Comparison of ENCODE assay signal across 8 cellular contexts in genomic region chr16:53518550-53519416, GRCh38. TPM values are rescaled to one million over a fixed set of nuclear protein-coding genes. Genes with fewer than 3 reads are reported as not detected.
DNase-seq lines count a peak whose midpoint lies in the region; ATAC-seq and TF ChIP-seq lines count a peak whose summit lies in the region.

No MANE protein-coding gene starts in this region.

- TF ChIP-seq CTCF in IMR-90 (conservative IDR thresholded peaks at IDR 0.05; ENCODE audit: low read depth, low read length) (no peak), fibroblast of villous mesenchyme (IDR thresholded peaks at IDR 0.05; ENCODE audit: insufficient read depth, low read depth, low read length) (no peak), mesothelial cell of epicardium (IDR thresholded peaks at IDR 0.05; ENCODE audit: unreplicated experiment) (no peak)

- peak; percentile 98 for ATAC-seq in GM21390 (IDR thresholded peaks at IDR 0.05; ENCODE audit: unreplicated experiment)
- ATAC-seq in IMR-90 (ENCODE audit: low read depth): no peak

- intact Hi-C loops in IMR-90 (cut with micrococcal nuclease): loop anchor here (10.0 kb wide), 1 partner anchor 1324 kb away; no protein-coding TSS in a partner anchor

- H3K4me1 Mint-ChIP-seq in CD8-positive, alpha-beta memory T cell: peaks cover 59 to 68% (median 61%) of the 10 kb centered on the region in 3 donors
- H3K4me1 Mint-ChIP-seq in mesothelial cell of epicardium: peaks cover 19% of the 10 kb centered on the region

- peaks cover 0 to 2% of the 10 kb centered on the region in 2 donors for H3K27me3 Mint-ChIP-seq in CD8-positive, alpha-beta memory T cell
- no peaks in the 10 kb centered on the region for H3K27me3 Mint-ChIP-seq in mesothelial cell of epicardium (ENCODE audit: low read depth)

- no peak overlapping the region for H3K9ac ChIP-seq in IMR-90 (ENCODE audit: low read depth, low read length)

- H3K27ac ChIP-seq in CD8-positive, alpha-beta memory T cell (ENCODE audit: low read depth, low read length): peak overlapping the region; percentile 62
- H3K27ac ChIP-seq in IMR-90 (ENCODE audit: insufficient read depth, low read length): no peak overlapping the region

- no peak overlapping the region for H3K4me2 ChIP-seq in IMR-90 (ENCODE audit: low read depth, low read length)

- H2BK20ac ChIP-seq in IMR-90 (ENCODE audit: low read depth, low read length): no peak overlapping the region

- no peak overlapping the region for H3K23ac ChIP-seq in IMR-90 (ENCODE audit: low read depth, low read length)

- H3K9me1 ChIP-seq in IMR-90 (ENCODE audit: insufficient read depth, low read length): no peaks in the 10 kb centered on the region; the same call in 1 of the 2 replicates

- H3K18ac ChIP-seq in IMR-90 (ENCODE audit: low read depth, low read length): no peak overlapping the region

- WGBS in IMR-90 (ENCODE audit: extremely low coverage in 2 of 2, insufficient read length in 1 of 2), 2 experiments: 71% methylated on average over 7 of the region's 19 CpGs; no CpG with 5 or more reads in 1 of the 2 experiments

- no peak overlapping the region for H4K91ac ChIP-seq in IMR-90 (ENCODE audit: insufficient read depth, low read depth, low read length)

- no TSS peak for BruUV-seq in IMR-90 (replicated peaks; lab: Mats Ljungman, UMichigan)

- DNase-seq in CD8-positive, alpha-beta memory T cell: peak; percentile 60 to 88 (median 83)
- DNase-seq in IMR-90 (peak; percentile 54), fibroblast of villous mesenchyme (ENCODE audit: low read depth) (peak; percentile 93), mesothelial cell of epicardium (ENCODE audit: low spot score in 2 of 2, unreplicated experiment in 2 of 2) (no peak), DMS 273 treated with DMSO at 0.1 percent for 48 hours (lab: John Stamatoyannopoulos, UW) (no peak)
- DNase-seq in activated CD8-positive, alpha-beta memory T cell treated with anti-CD3 and anti-CD28 coated beads for 4 hours (ENCODE audit: low read depth in 2 of 2): peak; percentile 60 to 65
- DNase-seq in stimulated activated CD4-positive, alpha-beta T cell treated with anti-CD3 and anti-CD28 coated beads, Interleukin-4, amount 100 ng/mL, for 1 hour: peak; percentile 43

- H3K4me3 ChIP-seq in CD8-positive, alpha-beta memory T cell (ENCODE audit: low read length): peak overlapping the region; percentile 76
- H3K4me3 ChIP-seq in IMR-90 (ENCODE audit: insufficient read depth, low read depth, low read length) (no peak overlapping the region), fibroblast of villous mesenchyme (ENCODE audit: low read depth, low read length) (no peak overlapping the region)

- POLR2A ChIA-PET in CD8-positive, alpha-beta memory T cell (lab: Charles Lee): interaction anchor here (0.7 to 1.4 kb wide), 6 partner anchors 15 to 85 kb away, joined by 3 to 7 read pairs (median 4); partner anchors contain the start of genes AKTIP and RBL2
- POLR2A ChIA-PET in IMR-90 (lab: Charles Lee; ENCODE audit: unreplicated experiment): no interaction called here

- H2BK120ac ChIP-seq in IMR-90 (ENCODE audit: low read depth, low read length): no peak overlapping the region

- TF ChIP-seq RAD21 in IMR-90 (IDR thresholded peaks at IDR 0.05; ENCODE audit: low read length): no peak

- in situ Hi-C loops in IMR-90 (cut with MboI; ENCODE audit: low sequenced_read_pairs): no loop called here

- H3K36me3 ChIP-seq in CD8-positive, alpha-beta memory T cell (ENCODE audit: insufficient read depth, low read length): no peaks in the 10 kb centered on the region
- H3K36me3 ChIP-seq in IMR-90 (ENCODE audit: control insufficient read depth, insufficient read depth, low read length): no peaks in the 10 kb centered on the region

- dilution Hi-C loops in IMR-90 (cut with HindIII; ENCODE audit: low sequenced_read_pairs, unreplicated experiment): no loop called here

- H3K27me3 ChIP-seq in CD8-positive, alpha-beta memory T cell (ENCODE audit: insufficient read depth, low read length, poor library complexity, severe bottlenecking): no peaks in the 10 kb centered on the region
- peaks cover 2% of the 10 kb centered on the region; the same call in 1 of the 2 replicates for H3K27me3 ChIP-seq in IMR-90 (ENCODE audit: control insufficient read depth, insufficient read depth, low read length)

- CTCF ChIA-PET in CD8-positive, alpha-beta memory T cell (lab: Charles Lee): interaction anchor here (0.7 to 1.3 kb wide), 4 partner anchors 15 to 145 kb away, joined by 3 to 6 read pairs (median 4); no protein-coding TSS in a partner anchor
- CTCF ChIA-PET in IMR-90 (lab: Yijun Ruan, JAX): no interaction called here

- H2AK5ac ChIP-seq in IMR-90 (ENCODE audit: low read depth, low read length): no peak overlapping the region

- H3K4me1 ChIP-seq in CD8-positive, alpha-beta memory T cell (ENCODE audit: insufficient read depth, low read length): peaks cover 43% of the 10 kb centered on the region
- no peaks in the 10 kb centered on the region for H3K4me1 ChIP-seq in IMR-90 (ENCODE audit: control insufficient read depth, insufficient read depth, low read length)

- peak overlapping the region; percentile 84 to 99 (median 96) for H3K27ac Mint-ChIP-seq in CD8-positive, alpha-beta memory T cell
- no peak overlapping the region for H3K27ac Mint-ChIP-seq in mesothelial cell of epicardium

- H3K14ac ChIP-seq in IMR-90 (replicated peaks; ENCODE audit: low read depth, low read length): no peak overlapping the region

- no peaks in the 10 kb centered on the region for H3K9me3 ChIP-seq in CD8-positive, alpha-beta memory T cell (ENCODE audit: low read length)
- H3K9me3 ChIP-seq in IMR-90 (ENCODE audit: control insufficient read depth, insufficient read depth, low read length): no peaks in the 10 kb centered on the region

- H2BK15ac ChIP-seq in IMR-90 (ENCODE audit: low read depth, low read length): no peak overlapping the region

- H4K20me1 ChIP-seq in IMR-90 (ENCODE audit: insufficient read depth, low read length): no peaks in the 10 kb centered on the region

- H2AK9ac ChIP-seq in IMR-90 (replicated peaks; ENCODE audit: low read depth, low read length, poor library complexity): peak overlapping the region; percentile 5

- no peak overlapping the region for H2BK5ac ChIP-seq in IMR-90 (ENCODE audit: low read depth, low read length, poor library complexity, severe bottlenecking)

- H2AFZ ChIP-seq in IMR-90 (replicated peaks; ENCODE audit: low read length, poor library complexity): peak overlapping the region; percentile 37

- TF ChIP-seq POLR2A in IMR-90 (IDR thresholded peaks at IDR 0.05; ENCODE audit: low read depth, low read length): no peak

- no peak overlapping the region for H3K56ac ChIP-seq in IMR-90 (ENCODE audit: extremely low read depth, insufficient read depth, low read length)

- H3K4me3 Mint-ChIP-seq in CD8-positive, alpha-beta memory T cell: peak overlapping the region; percentile 82 to 93 (median 85)
- H3K4me3 Mint-ChIP-seq in mesothelial cell of epicardium: no peak overlapping the region

- H4K5ac ChIP-seq in IMR-90 (ENCODE audit: low read depth, low read length): no peak overlapping the region

- H3K36me3 Mint-ChIP-seq in CD8-positive, alpha-beta memory T cell: peaks cover 0 to 4% (median 0%) of the 10 kb centered on the region in 3 donors
- H3K36me3 Mint-ChIP-seq in mesothelial cell of epicardium: no peaks in the 10 kb centered on the region

- H3K9me3 Mint-ChIP-seq in CD8-positive, alpha-beta memory T cell: peaks cover 0 to 2% (median 0%) of the 10 kb centered on the region in 5 donors
- H3K9me3 Mint-ChIP-seq in mesothelial cell of epicardium: peaks cover 7% of the 10 kb centered on the region

- H3K79me1 ChIP-seq in IMR-90 (ENCODE audit: low read depth in 1 of 2, low read length in 2 of 2): no peaks in the 10 kb centered on the region

- H4K8ac ChIP-seq in IMR-90 (ENCODE audit: low read depth in 2 of 2, low read length in 2 of 2): no peak overlapping the region

- H3K4ac ChIP-seq in IMR-90 (ENCODE audit: low read depth, low read length): no peak overlapping the region

TF ChIP-seq in IMR-90, 13 proteins besides CTCF, POLR2A, EP300 and RAD21 (continues in another document):
- no peak for TF ChIP-seq FOS (IDR thresholded peaks at IDR 0.05; ENCODE audit: low read depth, low read length)
- TF ChIP-seq CHD1 (IDR thresholded peaks at IDR 0.05; ENCODE audit: low read depth, low read length): no peak
- no peak for TF ChIP-seq SMC3 (IDR thresholded peaks at IDR 0.05; ENCODE audit: low read depth, low read length)
- TF ChIP-seq MXI1 (IDR thresholded peaks at IDR 0.05; ENCODE audit: borderline replicate concordance, low read depth, low read length): no peak
- no peak for TF ChIP-seq MAZ (IDR thresholded peaks at IDR 0.05; ENCODE audit: borderline replicate concordance, low read depth, low read length)
- TF ChIP-seq NFE2L2 (IDR thresholded peaks at IDR 0.05; ENCODE audit: low read depth, low read length): no peak
- no peak for TF ChIP-seq USF2 (IDR thresholded peaks at IDR 0.05; ENCODE audit: low read depth, low read length)
- TF ChIP-seq ELK1 (IDR thresholded peaks at IDR 0.05; ENCODE audit: borderline replicate concordance, low read depth, low read length): no peak
- no peak for TF ChIP-seq BHLHE40 (IDR thresholded peaks at IDR 0.05; ENCODE audit: low read depth, low read length)
- TF ChIP-seq RCOR1 (IDR thresholded peaks at IDR 0.05; ENCODE audit: insufficient replicate concordance, low read length): no peak

RNA-seq across cellular contexts. Expression of gene AKTIP, which starts 15.8 kb away (rescaled TPM):
- 10 to 100 TPM; 30.0 to 31.5 TPM for total RNA-seq in CD8-positive, alpha-beta memory T cell
- 55.6 TPM for polyA plus RNA-seq in CD8-positive, alpha-beta memory T cell
- total RNA-seq in IMR-90 (2012; rRNA removed) (18.9 and 19.9 TPM in 2 replicates), fibroblast of villous mesenchyme (18.6 and 20.0 TPM in 2 replicates), mesothelial cell of epicardium (41.1 to 43.7 TPM (median 42.0 TPM) in 3 replicates)
- polyA plus RNA-seq in IMR-90 (2012; rRNA removed): 14.0 and 17.7 TPM in 2 replicates
- 6.7 and 8.8 TPM in 2 replicates for polyA plus RNA-seq in IMR-90 (2012; cell fraction: cytosol; rRNA removed)
- polyA plus RNA-seq in IMR-90 (2012; cell fraction: nucleus; rRNA removed; ENCODE audit: low replicate concordance): 8.1 and 36.9 TPM in 2 replicates

Comparison
In these comparisons a context has a peak if more than half of its experiments do, and no peak if none do; other contexts are left out.
1. DNase-seq: peak in CD8-positive, alpha-beta memory T cell (5 of 5), IMR-90 (single experiment), activated CD8-positive, alpha-beta memory T cell treated with anti-CD3 and anti-CD28 coated beads for 4 hours (2 of 2), fibroblast of villous mesenchyme (single experiment) and stimulated activated CD4-positive, alpha-beta T cell treated with anti-CD3 and anti-CD28 coated beads, Interleukin-4, amount 100 ng/mL, for 1 hour (single experiment); none in mesothelial cell of epicardium (0 of 2) and DMS 273 treated with DMSO at 0.1 percent for 48 hours (single experiment).